ENCODE assay signal across 14 cellular contexts in the genomic region with DNA sequence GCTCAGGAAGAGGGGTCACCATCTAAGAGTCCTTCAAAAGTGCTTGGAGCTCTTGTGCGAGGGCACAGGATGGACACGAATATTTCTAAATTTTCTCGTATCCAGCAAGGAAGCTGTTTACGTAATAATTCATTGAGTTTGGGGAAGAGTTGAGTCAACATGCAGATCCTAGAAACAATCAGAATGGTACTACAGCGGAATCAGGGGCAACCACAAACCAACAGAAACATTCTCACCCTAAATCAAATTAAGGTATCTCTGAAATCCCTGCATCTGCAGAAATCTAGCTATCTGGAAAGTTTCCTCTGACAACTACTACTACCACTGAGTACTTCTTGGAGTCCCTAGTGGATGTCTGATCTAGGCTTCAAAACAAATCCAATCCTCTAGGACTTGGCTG.
DNase-seq lines count a peak whose midpoint lies in the region; ATAC-seq, FAIRE-seq and TF ChIP-seq lines count a peak whose summit lies in the region.
"Had no signal": no experiment of that assay in that cellular context is flagged by ENCODE, and none has a peak within 500 bp of the region (broad histone marks: within the 10 kb centered on the region; RNA-seq: fewer than 3 reads in every experiment).

No MANE protein-coding gene starts in this region.

- H3K9me3 ChIP-seq in HUES64 (ENCODE audit: insufficient read depth, low read depth, low read length), result no peaks in the 10 kb centered on the region
- H3K9me3 ChIP-seq in endothelial cell of umbilical vein (replicated peaks; ENCODE audit: control insufficient read depth, insufficient read depth, low read length), result no peaks in the 10 kb centered on the region
- H3K9me3 ChIP-seq in tibial artery, result no peaks in the 10 kb centered on the region
- H3K9me3 ChIP-seq: BLaER1 treated with 17β-estradiol and CSF1 and Interleukin-3, amounts not matched to agents 10 nM and 100 nM had no signal

- dilution Hi-C loops in endothelial cell of umbilical vein (cut with MboI; ENCODE audit: extremely low pct_ligation_motif_present, low sequenced_read_pairs), result no loop called here

- CTCF ChIA-PET in endothelial cell of umbilical vein (lab: Charles Lee), result no interaction called here

- POLR2A ChIA-PET in endothelial cell of umbilical vein (lab: Charles Lee), result no interaction called here

- H3K4me3 ChIP-seq in HUES64 (ENCODE audit: low read length), result no peak overlapping the region; the same call in 1 of the 2 replicates
- no peak overlapping the region for H3K4me3 ChIP-seq in endothelial cell of umbilical vein (replicated peaks in 1 of 3; ENCODE audit: insufficient read depth in 1 of 3, low read depth in 1 of 3, low read length in 3 of 3)
- H3K4me3 ChIP-seq in tibial artery, result no peak overlapping the region
- H3K4me3 ChIP-seq: BLaER1 treated with 17β-estradiol and CSF1 and Interleukin-3, amounts not matched to agents 10 nM and 100 nM; GM23338 had no signal

- H3K36me3 ChIP-seq in HUES64 (ENCODE audit: insufficient read depth, low read length) (no peaks in the 10 kb centered on the region), endothelial cell of umbilical vein (ENCODE audit: control insufficient read depth in 2 of 2, extremely low read depth in 1 of 2, insufficient read depth in 2 of 2, low read length in 2 of 2) (no peaks in the 10 kb centered on the region), tibial artery (no peaks in the 10 kb centered on the region)
- H3K36me3 ChIP-seq: BLaER1 treated with 17β-estradiol and CSF1 and Interleukin-3, amounts not matched to agents 10 nM and 100 nM had no signal

- DNase-seq in amniotic epithelial cell (ENCODE audit: low read depth) (peak; percentile 73), endothelial cell of umbilical vein (ENCODE audit: low read depth, low spot score) (peak; percentile 10), tibial artery (no peak), posterior vena cava (ENCODE audit: low spot score) (no peak), NCI-H446 (lab: John Stamatoyannopoulos, UW) (no peak)
- DNase-seq: ACHN; CD4-positive, CD25-positive, alpha-beta regulatory T cell; DMS53; GF-D8; H9 had no signal

- no TSS peak for BruUV-seq in endothelial cell of umbilical vein (replicated peaks; lab: Mats Ljungman, UMichigan)

- H2AFZ ChIP-seq in endothelial cell of umbilical vein (ENCODE audit: low read depth, low read length), result no peak overlapping the region
- H2AFZ ChIP-seq: GM23338 had no signal

- no peak overlapping the region for H3K9ac ChIP-seq in HUES64 (ENCODE audit: low read depth, low read length)
- H3K9ac ChIP-seq in endothelial cell of umbilical vein (replicated peaks; ENCODE audit: extremely low read depth, insufficient read depth, low read length), result no peak overlapping the region
- H3K9ac ChIP-seq: BLaER1 treated with 17β-estradiol and CSF1 and Interleukin-3, amounts not matched to agents 10 nM and 100 nM had no signal

- H3K79me2 ChIP-seq in endothelial cell of umbilical vein (ENCODE audit: control insufficient read depth, insufficient read depth, low read length), result no peaks in the 10 kb centered on the region

- 77% methylated on average over 5 of the region's 5 CpGs for WGBS in HUES64

- intact Hi-C loops in endothelial cell of umbilical vein (cut with micrococcal nuclease) (no loop called here), tibial artery (cut with DNase I; ENCODE audit: low total_unique reads) (no loop called here), posterior vena cava (cut with DNase I) (no loop called here)

- H3K27ac ChIP-seq in HUES64 (ENCODE audit: low read depth, low read length), result 0 out of 2 replicates have a peak overlapping the region, but pooled peaks have one; percentile 18
- no peak overlapping the region for H3K27ac ChIP-seq in endothelial cell of umbilical vein (ENCODE audit: insufficient read depth, low read depth, low read length)
- H3K27ac ChIP-seq in tibial artery, result peak overlapping the region; percentile 36 to 43
- H3K27ac ChIP-seq: BLaER1 treated with 17β-estradiol and CSF1 and Interleukin-3, amounts not matched to agents 10 nM and 100 nM had no signal

- TF ChIP-seq POLR2A in endothelial cell of umbilical vein (IDR thresholded peaks at IDR 0.05; ENCODE audit: low read depth, low read length), result no peak

- FAIRE-seq in endothelial cell of umbilical vein (lab: Jason Lieb, UNC), result no peak

- no peak for ATAC-seq in GM21381 (IDR thresholded peaks at IDR 0.05; ENCODE audit: unreplicated experiment)
- ATAC-seq: GM23338 had no signal

- no peaks in the 10 kb centered on the region for H4K20me1 ChIP-seq in endothelial cell of umbilical vein (replicated peaks; ENCODE audit: control insufficient read depth, extremely low read depth, insufficient read depth, low read length)
- H4K20me1 ChIP-seq: BLaER1 treated with 17β-estradiol and CSF1 and Interleukin-3, amounts not matched to agents 10 nM and 100 nM had no signal

- peaks cover 6% of the 10 kb centered on the region; the same call in 1 of the 2 replicates for H3K4me1 ChIP-seq in HUES64 (ENCODE audit: insufficient read depth, low read length)
- peaks cover 23% of the 10 kb centered on the region for H3K4me1 ChIP-seq in endothelial cell of umbilical vein (ENCODE audit: control insufficient read depth, extremely low read depth, insufficient read depth, low read length)
- H3K4me1 ChIP-seq in tibial artery, result peaks cover 0 to 25% (median 6%) of the 10 kb centered on the region in 4 donors

- no peaks in the 10 kb centered on the region for H3K27me3 ChIP-seq in HUES64 (ENCODE audit: insufficient read depth, low read length)
- H3K27me3 ChIP-seq in endothelial cell of umbilical vein (ENCODE audit: control insufficient read depth in 2 of 2, insufficient read depth in 2 of 2, low read length in 2 of 2), result no peaks in the 10 kb centered on the region
- H3K27me3 ChIP-seq in tibial artery, result no peaks in the 10 kb centered on the region
- H3K27me3 ChIP-seq: BLaER1 treated with 17β-estradiol and CSF1 and Interleukin-3, amounts not matched to agents 10 nM and 100 nM had no signal

- H3K4me2 ChIP-seq in endothelial cell of umbilical vein (ENCODE audit: insufficient read depth, low read length), result no peak overlapping the region
- H3K4me2 ChIP-seq: BLaER1 treated with 17β-estradiol and CSF1 and Interleukin-3, amounts not matched to agents 10 nM and 100 nM; GM23338 had no signal

- no peaks in the 10 kb centered on the region for H3K9me1 ChIP-seq in endothelial cell of umbilical vein (replicated peaks; ENCODE audit: control insufficient read depth, extremely low read depth, insufficient read depth, low read length)

- TF ChIP-seq CTCF in endothelial cell of umbilical vein (IDR thresholded peaks at IDR 0.05; ENCODE audit: extremely low read depth in 1 of 2, insufficient read depth in 1 of 2, low read depth in 1 of 2, low read length in 2 of 2) (no peak), tibial artery (IDR thresholded peaks at IDR 0.05) (no peak)

TF ChIP-seq in endothelial cell of umbilical vein, 7 proteins besides CTCF, POLR2A, EP300 and RAD21:
- TF ChIP-seq FOS (IDR thresholded peaks at IDR 0.05; ENCODE audit: borderline replicate concordance, insufficient read depth, low read length) (no peak), EZH2 (IDR thresholded peaks at IDR 0.05; ENCODE audit: borderline replicate concordance, low read depth, low read length, severe bottlenecking) (no peak), MYC (IDR thresholded peaks at IDR 0.05; ENCODE audit: low read depth, low read length) (no peak), POLR2AphosphoS5 (IDR thresholded peaks at IDR 0.05; ENCODE audit: insufficient read depth, low read depth, low read length) (no peak), GATA2 (IDR thresholded peaks at IDR 0.05; ENCODE audit: insufficient read depth, insufficient read length, low read depth, low read length) (no peak), JUN (IDR thresholded peaks at IDR 0.05; ENCODE audit: borderline replicate concordance, insufficient read depth, insufficient read length, low read depth) (no peak)
- TF ChIP-seq, protein P1, sequence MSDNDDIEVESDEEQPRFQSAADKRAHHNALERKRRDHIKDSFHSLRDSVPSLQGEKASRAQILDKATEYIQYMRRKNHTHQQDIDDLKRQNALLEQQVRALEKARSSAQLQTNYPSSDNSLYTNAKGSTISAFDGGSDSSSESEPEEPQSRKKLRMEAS (IDR thresholded peaks at IDR 0.05; ENCODE audit: insufficient read depth, insufficient read length), result no peak

Comparison
In these comparisons a context has a peak if more than half of its experiments do, and no peak if none do; other contexts are left out.
1. DNase-seq: peak in amniotic epithelial cell (single experiment) and endothelial cell of umbilical vein (single experiment); none in tibial artery (0 of 2), posterior vena cava (single experiment) and NCI-H446 (0 of 2).